Comparison of ENCODE assay signal across 8 cellular contexts in the genomic region with DNA sequence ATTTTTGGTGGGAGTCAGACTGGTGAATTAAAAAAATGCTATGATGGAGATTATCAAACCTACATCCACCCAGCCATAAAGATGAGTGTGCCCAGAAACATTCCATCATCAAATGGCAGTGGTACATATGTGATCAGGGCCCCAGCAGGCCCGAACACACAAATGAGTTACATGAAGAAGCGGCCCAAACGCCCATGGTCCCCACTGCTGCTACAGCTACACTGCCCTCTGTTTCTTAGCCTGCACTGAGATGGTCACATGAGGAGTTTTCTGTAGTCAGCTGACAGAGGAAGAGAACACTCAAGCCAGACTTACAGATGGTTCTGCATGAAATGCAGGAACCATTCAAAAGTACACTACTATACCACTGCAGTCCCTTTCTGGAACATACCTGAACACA.
"Had no signal": no experiment of that assay in that cellular context is flagged by ENCODE, and none has a peak within 500 bp of the region (broad histone marks: within the 10 kb centered on the region; RNA-seq: fewer than 3 reads in every experiment).

No MANE protein-coding gene starts in this region.

- ATAC-seq: GM12878 had no signal

- H3K4me3 ChIP-seq: GM12878 had no signal

- DNase-seq: GDM1, GF-D8 had no signal

- FAIRE-seq: G401.6, GM12878, GM12891, GM12892, GM18507, GM19239 had no signal
